Comparison of ENCODE assay signal across 8 cellular contexts in genomic region chr1:231421971-231422797, GRCh38. TPM values are rescaled to one million over a fixed set of nuclear protein-coding genes. Genes with fewer than 3 reads are reported as not detected.
DNase-seq lines count a peak whose midpoint lies in the region; ATAC-seq and TF ChIP-seq lines count a peak whose summit lies in the region.

EGLN1 (minus strand) TSS chr1:231422287; CDS start chr1:231421888, 399 bp downstream.

- H3K4me1 Mint-ChIP-seq in CD4-positive, CD25-positive, alpha-beta regulatory T cell: peaks cover 16 to 45% (median 35%) of the 10 kb centered on the region in 4 donors
- H3K4me1 Mint-ChIP-seq in activated CD4-positive, alpha-beta memory T cell treated with anti-CD3 and anti-CD28 coated beads, Interleukin-2, amount 10 ng/mL, durations not matched to agents 7 days and 5 days: peaks cover 35% of the 10 kb centered on the region

- peaks cover 23% of the 10 kb centered on the region for H3K27me3 Mint-ChIP-seq in CD4-positive, CD25-positive, alpha-beta regulatory T cell
- H3K27me3 Mint-ChIP-seq in activated CD4-positive, alpha-beta memory T cell treated with anti-CD3 and anti-CD28 coated beads, Interleukin-2, amount 10 ng/mL, durations not matched to agents 7 days and 5 days: peaks cover 19% of the 10 kb centered on the region

- intact Hi-C loops in lower lobe of right lung (cut with DNase I): no loop called here

- no peaks in the 10 kb centered on the region for H3K36me3 ChIP-seq in CD4-positive, CD25-positive, alpha-beta regulatory T cell (ENCODE audit: control insufficient read depth, insufficient read depth, low read length)
- H3K36me3 ChIP-seq in duodenal mucosa (ENCODE audit: control insufficient read depth in 1 of 2, insufficient read depth in 2 of 2, low read length in 2 of 2): no peaks in the 10 kb centered on the region
- H3K36me3 ChIP-seq in lower lobe of right lung: no peaks in the 10 kb centered on the region

- peak within 1 kb of the TSS; percentile 82 for H3K27ac ChIP-seq in CD4-positive, CD25-positive, alpha-beta regulatory T cell (ENCODE audit: insufficient read depth, low read length, poor library complexity, severe bottlenecking)
- H3K27ac ChIP-seq in duodenal mucosa (ENCODE audit: low read depth, low read length): peak within 1 kb of the TSS; percentile 98
- peak within 1 kb of the TSS; percentile 96 for H3K27ac ChIP-seq in lower lobe of right lung

- no peaks in the 10 kb centered on the region for H3K9me3 Mint-ChIP-seq in CD4-positive, CD25-positive, alpha-beta regulatory T cell
- H3K9me3 Mint-ChIP-seq in activated CD4-positive, alpha-beta memory T cell treated with anti-CD3 and anti-CD28 coated beads, Interleukin-2, amount 10 ng/mL, durations not matched to agents 7 days and 5 days: no peaks in the 10 kb centered on the region

- H3K36me3 Mint-ChIP-seq in CD4-positive, CD25-positive, alpha-beta regulatory T cell: peaks cover 3% of the 10 kb centered on the region
- peaks cover 36% of the 10 kb centered on the region for H3K36me3 Mint-ChIP-seq in activated CD4-positive, alpha-beta memory T cell treated with anti-CD3 and anti-CD28 coated beads, Interleukin-2, amount 10 ng/mL, durations not matched to agents 7 days and 5 days (ENCODE audit: low read depth)

- H3K4me1 ChIP-seq in CD4-positive, CD25-positive, alpha-beta regulatory T cell (ENCODE audit: control insufficient read depth, insufficient read depth, low read length, poor library complexity, severe bottlenecking): peaks cover 44% of the 10 kb centered on the region
- H3K4me1 ChIP-seq in duodenal mucosa (ENCODE audit: control insufficient read depth in 1 of 2, insufficient read depth in 2 of 2, low read length in 2 of 2) (peaks cover 27% of the 10 kb centered on the region in 2 donors), lower lobe of right lung (peaks cover 39% of the 10 kb centered on the region)

- no peaks in the 10 kb centered on the region for H3K9me3 ChIP-seq in CD4-positive, CD25-positive, alpha-beta regulatory T cell (ENCODE audit: control insufficient read depth in 2 of 2, low read length in 2 of 2)
- no peaks in the 10 kb centered on the region for H3K9me3 ChIP-seq in duodenal mucosa (ENCODE audit: control insufficient read depth in 1 of 2, low read length in 2 of 2)
- no peaks in the 10 kb centered on the region for H3K9me3 ChIP-seq in lower lobe of right lung

- peak; percentile 75 to 89 (median 84) for DNase-seq in CD4-positive, CD25-positive, alpha-beta regulatory T cell
- DNase-seq in NCI-H774 (lab: John Stamatoyannopoulos, UW) (peak; percentile 81), lower lobe of right lung (peak; percentile 92)
- peak; percentile 87 for DNase-seq in activated CD4-positive, alpha-beta memory T cell treated with anti-CD3 and anti-CD28 coated beads, Interleukin-2, amount 10 ng/mL, durations not matched to agents 7 days and 5 days
- peak; percentile 52 to 73 (median 67) for DNase-seq in stimulated activated CD4-positive, alpha-beta T cell treated with anti-CD3 and anti-CD28 coated beads, TNF-alpha, amount 100 ng/mL, for 1 hour (ENCODE audit: low read depth in 3 of 3, low spot score in 1 of 3)

- POLR2A ChIA-PET in activated CD4-positive, alpha-beta memory T cell treated with anti-CD3 and anti-CD28 coated beads, Interleukin-2, amount 10 ng/mL, durations not matched to agents 7 days and 5 days (lab: Charles Lee): interaction anchor here (0.7 to 5.0 kb wide), 10 partner anchors 9 to 204 kb away, joined by 3 to 64 read pairs (median 10); partner anchors contain the start of genes EXOC8, SPRTN and TSNAX

- peak within 1 kb of the TSS; percentile 72 to 76 for H3K9ac ChIP-seq in duodenal mucosa (ENCODE audit: low read depth in 1 of 2, low read length in 2 of 2)

- peak within 1 kb of the TSS; percentile 61 to 97 (median 87) for H3K27ac Mint-ChIP-seq in CD4-positive, CD25-positive, alpha-beta regulatory T cell
- peak within 1 kb of the TSS; percentile 90 for H3K27ac Mint-ChIP-seq in activated CD4-positive, alpha-beta memory T cell treated with anti-CD3 and anti-CD28 coated beads, Interleukin-2, amount 10 ng/mL, durations not matched to agents 7 days and 5 days

- CTCF ChIA-PET in activated CD4-positive, alpha-beta memory T cell treated with anti-CD3 and anti-CD28 coated beads, Interleukin-2, amount 10 ng/mL, durations not matched to agents 7 days and 5 days (lab: Charles Lee): interaction anchor here (1.2 to 3.4 kb wide), 4 partner anchors 38 to 107 kb away, joined by 3 to 19 read pairs (median 6); partner anchors contain the start of genes EXOC8 and SPRTN

- H3K4me3 ChIP-seq in CD4-positive, CD25-positive, alpha-beta regulatory T cell (ENCODE audit: low read depth, low read length): peak within 1 kb of the TSS; percentile 97
- H3K4me3 ChIP-seq in duodenal mucosa (ENCODE audit: low read depth in 1 of 2, low read length in 2 of 2) (peak within 1 kb of the TSS; percentile 80 to 86), lower lobe of right lung (peak within 1 kb of the TSS; percentile 80)

- peak within 1 kb of the TSS; percentile 90 to 98 (median 95) for H3K4me3 Mint-ChIP-seq in CD4-positive, CD25-positive, alpha-beta regulatory T cell
- peak within 1 kb of the TSS; percentile 92 for H3K4me3 Mint-ChIP-seq in activated CD4-positive, alpha-beta memory T cell treated with anti-CD3 and anti-CD28 coated beads, Interleukin-2, amount 10 ng/mL, durations not matched to agents 7 days and 5 days

- TF ChIP-seq CTCF in lower lobe of right lung (IDR thresholded peaks at IDR 0.05): peak; percentile 38

- no peaks in the 10 kb centered on the region for H3K27me3 ChIP-seq in CD4-positive, CD25-positive, alpha-beta regulatory T cell (ENCODE audit: control insufficient read depth, insufficient read depth, low read length)
- H3K27me3 ChIP-seq in duodenal mucosa (ENCODE audit: control insufficient read depth in 1 of 2, insufficient read depth in 2 of 2, low read length in 2 of 2) (no peaks in the 10 kb centered on the region), lower lobe of right lung (ENCODE audit: low read depth) (no peaks in the 10 kb centered on the region)

- peak; percentile 89 for ATAC-seq in CD4-positive, CD25-positive, alpha-beta regulatory T cell (ENCODE audit: low read depth in 2 of 2)
- ATAC-seq in GM19395 (IDR thresholded peaks at IDR 0.05; ENCODE audit: unreplicated experiment): peak; percentile 75
- peak; percentile 62 for ATAC-seq in HG03558 (IDR thresholded peaks at IDR 0.05; ENCODE audit: extremely low read depth, unreplicated experiment)
- peak; percentile 94 to 97 for ATAC-seq in lower lobe of right lung

RNA-seq across cellular contexts. Expression of gene EGLN1, which starts in this region (rescaled TPM):
- 18.4 TPM for total RNA-seq in CD4-positive, CD25-positive, alpha-beta regulatory T cell
- 10 to 100 TPM; 20.7 to 31.6 (median 24.2) TPM for polyA plus RNA-seq in CD4-positive, CD25-positive, alpha-beta regulatory T cell
- total RNA-seq in activated CD4-positive, alpha-beta memory T cell treated with anti-CD3 and anti-CD28 coated beads, Interleukin-2, amount 10 ng/mL, durations not matched to agents 7 days and 5 days: 10 to 100 TPM; 38.8 to 38.9 TPM
- 29.7 TPM for total RNA-seq in lower lobe of right lung

Comparison
In these comparisons a context has a peak if more than half of its experiments do, and no peak if none do; other contexts are left out.
1. Peak in every context shown above with its lines: DNase-seq, ATAC-seq, H3K4me3 ChIP-seq and H3K27ac ChIP-seq.